ENCODE assay signal across 8 cellular contexts in genomic region chr14:78959674-78960264, GRCh38.
A peak's percentile ranks its signal among the peaks of the same experiment; 100 is the strongest.
DNase-seq lines count a peak whose midpoint lies in the region; ATAC-seq and TF ChIP-seq lines count a peak whose summit lies in the region.

No MANE protein-coding gene starts in this region.

- H3K4me1 ChIP-seq in ACC112 (ENCODE audit: control insufficient read depth, insufficient read depth, low read length, unreplicated experiment) (no peaks in the 10 kb centered on the region), lower lobe of right lung (no peaks in the 10 kb centered on the region)

- H3K9me3 ChIP-seq in lower lobe of right lung = no peaks in the 10 kb centered on the region

- intact Hi-C loops in lower lobe of right lung (cut with DNase I) = no loop called here

- peak overlapping the region; percentile 74 for H3K4me3 ChIP-seq in ACC112 (ENCODE audit: low read depth, low read length)
- peak overlapping the region; percentile 20 for H3K4me3 ChIP-seq in lower lobe of right lung

- H3K27me3 ChIP-seq in ACC112 (ENCODE audit: insufficient read depth, low read length) = no peaks in the 10 kb centered on the region
- no peaks in the 10 kb centered on the region for H3K27me3 ChIP-seq in lower lobe of right lung (ENCODE audit: low read depth)

- H3K79me2 ChIP-seq in ACC112 (ENCODE audit: control insufficient read depth, insufficient read depth, low read length, unreplicated experiment) = no peaks in the 10 kb centered on the region

- peak overlapping the region; percentile 97 for H2AFZ ChIP-seq in ACC112 (ENCODE audit: low read length, unreplicated experiment)

- DNase-seq in NCI-H226 (peak; percentile 42), ecto neural progenitor cell (ENCODE audit: low spot score) (peak; percentile 72), lower lobe of right lung (peak; percentile 57)
- peak; percentile 68 for DNase-seq in activated CD4-positive, alpha-beta T cell treated with anti-CD3 and anti-CD28 coated beads for 48 hours
- peak; percentile 22 for DNase-seq in stimulated activated CD8-positive, alpha-beta memory T cell treated with anti-CD3 and anti-CD28 coated beads, Interleukin-15, amount 100 ng/mL, for 1 hour (ENCODE audit: low read depth)

- peak; percentile 91 for TF ChIP-seq CTCF in lower lobe of right lung (IDR thresholded peaks at IDR 0.05)

- H3K27ac ChIP-seq in ACC112 (ENCODE audit: low read depth, low read length) (no peak overlapping the region), lower lobe of right lung (no peak overlapping the region)

- ATAC-seq in GM18502 (IDR thresholded peaks at IDR 0.05; ENCODE audit: poor library complexity, unreplicated experiment) (peak; percentile 91), HG03103 (IDR thresholded peaks at IDR 0.05; ENCODE audit: low read depth, unreplicated experiment) (peak; percentile 82), lower lobe of right lung (peak; percentile 74 to 78)

- H3K36me3 ChIP-seq in ACC112 (ENCODE audit: insufficient read depth, low read length) (no peaks in the 10 kb centered on the region), lower lobe of right lung (no peaks in the 10 kb centered on the region)

Comparison
In these comparisons a context has a peak if more than half of its experiments do, and no peak if none do; other contexts are left out.
1. DNase-seq: peak in every context shown above with its lines; median percentile 72 in ecto neural progenitor cell; 68 in activated CD4-positive, alpha-beta T cell treated with anti-CD3 and anti-CD28 coated beads for 48 hours; 57 in lower lobe of right lung; 42 in NCI-H226; 22 in stimulated activated CD8-positive, alpha-beta memory T cell treated with anti-CD3 and anti-CD28 coated beads, Interleukin-15, amount 100 ng/mL, for 1 hour.